ENCODE assay signal across 12 cellular contexts in the genomic region with DNA sequence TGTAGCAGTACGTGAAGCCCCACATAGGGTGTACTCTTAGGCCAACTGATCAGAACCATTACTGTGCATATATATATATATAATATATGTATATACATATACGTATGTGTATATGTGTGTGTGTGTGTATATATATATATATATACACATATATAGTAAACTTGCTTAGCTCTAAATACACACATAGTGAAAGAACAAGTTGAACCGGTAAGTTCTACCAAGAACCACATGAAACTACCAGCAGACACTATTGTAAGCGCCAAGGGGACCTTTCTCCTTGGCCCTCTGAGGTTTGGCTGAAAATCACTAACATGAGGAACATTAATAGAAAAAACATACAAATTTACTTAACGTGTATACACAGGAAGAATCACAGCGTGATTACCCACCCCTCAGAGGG. TPM values are rescaled to one million over a fixed set of nuclear protein-coding genes. Genes with fewer than 3 reads are reported as not detected.
DNase-seq lines count a peak whose midpoint lies in the region; ATAC-seq and TF ChIP-seq lines count a peak whose summit lies in the region.
"Had no signal": no experiment of that assay in that cellular context is flagged by ENCODE, and none has a peak within 500 bp of the region (broad histone marks: within the 10 kb centered on the region; RNA-seq: fewer than 3 reads in every experiment).

No MANE protein-coding gene starts in this region.

- TF ChIP-seq POLR2A in thyroid gland (IDR thresholded peaks at IDR 0.05), result no peak

- no peak for TF ChIP-seq EP300 in SK-N-SH (IDR thresholded peaks at IDR 0.05; ENCODE audit: borderline replicate concordance in 1 of 2, low read depth in 1 of 2, low read length in 1 of 2)

- CTCF ChIA-PET in SK-N-SH (lab: Yijun Ruan, JAX), result interaction anchor here (2.2 kb wide), 1 partner anchor 496 kb away, joined by 16 read pairs; no protein-coding TSS in a partner anchor

- intact Hi-C loops in thyroid gland (cut with DNase I), result loop anchor here (10.0 kb wide), 1 partner anchor 496 kb away; a partner anchor contains a TSS

- no peak overlapping the region for H3K27ac Mint-ChIP-seq in activated naive CD8-positive, alpha-beta T cell
- H3K27ac Mint-ChIP-seq in endothelial cell (ENCODE audit: unreplicated experiment), result no peak overlapping the region
- H3K27ac Mint-ChIP-seq: activated CD8-positive, alpha-beta memory T cell treated with anti-CD3 and anti-CD28 coated beads, Interleukin-2, amount 10 ng/mL, durations not matched to agents 7 days and 5 days had no signal

- no peaks in the 10 kb centered on the region for H3K9me3 Mint-ChIP-seq in activated naive CD8-positive, alpha-beta T cell (ENCODE audit: low read depth)
- H3K9me3 Mint-ChIP-seq in endothelial cell (ENCODE audit: unreplicated experiment), result no peaks in the 10 kb centered on the region

- TF ChIP-seq RAD21 in SK-N-SH (IDR thresholded peaks at IDR 0.05; ENCODE audit: low read length), result no peak

- no peaks in the 10 kb centered on the region for H3K27me3 Mint-ChIP-seq in activated naive CD8-positive, alpha-beta T cell
- no peaks in the 10 kb centered on the region for H3K27me3 Mint-ChIP-seq in endothelial cell (ENCODE audit: unreplicated experiment)
- H3K27me3 Mint-ChIP-seq: activated CD8-positive, alpha-beta memory T cell treated with anti-CD3 and anti-CD28 coated beads, Interleukin-2, amount 10 ng/mL, durations not matched to agents 7 days and 5 days had no signal

- DNase-seq in SK-N-SH (no peak), hepatocyte (ENCODE audit: low spot score) (no peak), smooth muscle cell (lab: John Stamatoyannopoulos, UW; ENCODE audit: unreplicated experiment) (no peak), thyroid gland (no peak), putamen (ENCODE audit: low spot score) (no peak), endothelial cell (ENCODE audit: low spot score) (no peak)
- DNase-seq: activated CD8-positive, alpha-beta memory T cell treated with anti-CD3 and anti-CD28 coated beads, Interleukin-2, amount 10 ng/mL, durations not matched to agents 7 days and 5 days; NCI-H446 treated with DMSO at 0.1 percent for 48 hours; stimulated activated CD4-positive, alpha-beta T cell treated with anti-CD3 and anti-CD28 coated beads, Interleukin-4, amount 100 ng/mL, for 24 hours; tibial artery had no signal

- H3K79me2 ChIP-seq in SK-N-SH (ENCODE audit: insufficient read depth) (peaks cover 51% of the 10 kb centered on the region), hepatocyte (peaks cover 50% of the 10 kb centered on the region), smooth muscle cell (ENCODE audit: low read depth) (peaks cover 36% of the 10 kb centered on the region)

- no peak for ATAC-seq in SK-N-SH treated with all-trans-retinoic acid at 6 μM for 48 hours
- ATAC-seq: activated CD8-positive, alpha-beta memory T cell treated with anti-CD3 and anti-CD28 coated beads, Interleukin-2, amount 10 ng/mL, durations not matched to agents 7 days and 5 days had no signal

- H3K4me3 ChIP-seq in SK-N-SH (ENCODE audit: low read depth in 2 of 2, low read length in 1 of 2) (peak overlapping the region; percentile 90 to 94), hepatocyte (peak overlapping the region; percentile 46), smooth muscle cell (peak overlapping the region; percentile 81), thyroid gland (replicated peaks in 1 of 3) (no peak overlapping the region)

- H3F3A ChIP-seq in SK-N-SH (replicated peaks; ENCODE audit: insufficient read depth) (peaks cover 32% of the 10 kb centered on the region), smooth muscle cell (ENCODE audit: low read depth) (no peaks in the 10 kb centered on the region)

- no peaks in the 10 kb centered on the region for H3K9me2 ChIP-seq in SK-N-SH
- no peaks in the 10 kb centered on the region for H3K9me2 ChIP-seq in hepatocyte (replicated peaks; ENCODE audit: insufficient read depth)

- H3K4me3 Mint-ChIP-seq in activated naive CD8-positive, alpha-beta T cell, result peak overlapping the region; percentile 18
- no peak overlapping the region for H3K4me3 Mint-ChIP-seq in endothelial cell (ENCODE audit: unreplicated experiment)
- H3K4me3 Mint-ChIP-seq: activated CD8-positive, alpha-beta memory T cell treated with anti-CD3 and anti-CD28 coated beads, Interleukin-2, amount 10 ng/mL, durations not matched to agents 7 days and 5 days had no signal

- H3K27ac ChIP-seq in SK-N-SH (ENCODE audit: low read depth in 2 of 2, low read length in 1 of 2) (peak overlapping the region; percentile 99; a peak in 2 of 4 replicates), hepatocyte (peak overlapping the region; percentile 85), smooth muscle cell (ENCODE audit: low read depth) (peak overlapping the region; percentile 76), thyroid gland (no peak overlapping the region)

- H2AFZ ChIP-seq in SK-N-SH (ENCODE audit: low read depth), result no peak overlapping the region
- H2AFZ ChIP-seq in hepatocyte, result peak overlapping the region; percentile 65
- peak overlapping the region; percentile 83 for H2AFZ ChIP-seq in smooth muscle cell (ENCODE audit: low read depth)

- H3K4me2 ChIP-seq in SK-N-SH, result peak overlapping the region; percentile 82
- H3K4me2 ChIP-seq in hepatocyte, result peak overlapping the region; percentile 82
- peak overlapping the region; percentile 89 for H3K4me2 ChIP-seq in smooth muscle cell

- H3K9me3 ChIP-seq in SK-N-SH, result no peaks in the 10 kb centered on the region
- no peaks in the 10 kb centered on the region for H3K9me3 ChIP-seq in hepatocyte (ENCODE audit: low read depth)
- no peaks in the 10 kb centered on the region for H3K9me3 ChIP-seq in smooth muscle cell (replicated peaks; ENCODE audit: low read depth)
- no peaks in the 10 kb centered on the region for H3K9me3 ChIP-seq in thyroid gland
- H3K9me3 ChIP-seq: tibial artery had no signal

- H3K27me3 ChIP-seq in SK-N-SH (ENCODE audit: insufficient read depth) (no peaks in the 10 kb centered on the region), hepatocyte (no peaks in the 10 kb centered on the region), smooth muscle cell (ENCODE audit: low read depth) (no peaks in the 10 kb centered on the region), thyroid gland (no peaks in the 10 kb centered on the region)
- H3K27me3 ChIP-seq: tibial artery had no signal

- peaks cover 25% of the 10 kb centered on the region for H3K4me1 Mint-ChIP-seq in activated naive CD8-positive, alpha-beta T cell (ENCODE audit: low read depth)
- H3K4me1 Mint-ChIP-seq in endothelial cell (ENCODE audit: unreplicated experiment), result peaks cover 11% of the 10 kb centered on the region

- POLR2A ChIA-PET in SK-N-SH (lab: Yijun Ruan, JAX), result no interaction called here

- H4K20me1 ChIP-seq in SK-N-SH (ENCODE audit: insufficient read depth), result peaks cover 25% of the 10 kb centered on the region
- H4K20me1 ChIP-seq in hepatocyte (ENCODE audit: insufficient read depth, poor library complexity, severe bottlenecking), result peaks cover 20% of the 10 kb centered on the region
- H4K20me1 ChIP-seq in smooth muscle cell (ENCODE audit: low read depth), result peaks cover 22% of the 10 kb centered on the region

- H3K9ac ChIP-seq in SK-N-SH (peak overlapping the region; percentile 92; the same call in 1 of the 2 replicates), smooth muscle cell (ENCODE audit: low read depth) (peak overlapping the region; percentile 77)

- no peaks in the 10 kb centered on the region for H3K36me3 Mint-ChIP-seq in activated naive CD8-positive, alpha-beta T cell
- no peaks in the 10 kb centered on the region for H3K36me3 Mint-ChIP-seq in endothelial cell (ENCODE audit: low read depth, unreplicated experiment)

- 62% methylated on average over 6 of the region's 6 CpGs for WGBS in SK-N-SH (ENCODE audit: low lambda C conversion rate)
- WGBS in hepatocyte (ENCODE audit: low lambda C conversion rate, missing lambda C conversion rate), result 66% methylated on average over 6 of the region's 6 CpGs
- WGBS in smooth muscle cell (ENCODE audit: low lambda C conversion rate), result 63% methylated on average over 6 of the region's 6 CpGs
- WGBS in thyroid gland, 2 donors, result 63 to 76% methylated on average over 6 of the region's 6 CpGs

- H3K4me1 ChIP-seq in SK-N-SH (ENCODE audit: control insufficient read depth in 1 of 2, insufficient read depth in 2 of 2, low read depth in 1 of 2, low read length in 1 of 2), result peaks cover 5 to 7% of the 10 kb centered on the region in 2 experiments; a peak in 3 of 4 replicates
- H3K4me1 ChIP-seq in hepatocyte (ENCODE audit: insufficient read depth), result peaks cover 13% of the 10 kb centered on the region
- peaks cover 16% of the 10 kb centered on the region for H3K4me1 ChIP-seq in smooth muscle cell (ENCODE audit: low read depth)
- H3K4me1 ChIP-seq in thyroid gland, result peaks cover 14 to 16% of the 10 kb centered on the region in 2 donors

- H3K36me3 ChIP-seq in SK-N-SH (replicated peaks in 1 of 2; ENCODE audit: control insufficient read depth in 1 of 2, insufficient read depth in 2 of 2, low read length in 1 of 2), result peaks cover 2 to 4% of the 10 kb centered on the region in 2 experiments
- no peaks in the 10 kb centered on the region for H3K36me3 ChIP-seq in hepatocyte (replicated peaks; ENCODE audit: insufficient read depth, low read depth)
- no peaks in the 10 kb centered on the region for H3K36me3 ChIP-seq in smooth muscle cell (ENCODE audit: low read depth)
- H3K36me3 ChIP-seq in thyroid gland, result no peaks in the 10 kb centered on the region
- H3K36me3 ChIP-seq: tibial artery had no signal

- no peak for TF ChIP-seq CTCF in SK-N-SH (IDR thresholded peaks at IDR 0.05)
- no peak for TF ChIP-seq CTCF in hepatocyte (IDR thresholded peaks at IDR 0.05; ENCODE audit: poor library complexity)
- no peak for TF ChIP-seq CTCF in smooth muscle cell (IDR thresholded peaks at IDR 0.05; ENCODE audit: borderline replicate concordance, insufficient read depth, poor library complexity, severe bottlenecking)
- TF ChIP-seq CTCF in thyroid gland (IDR thresholded peaks at IDR 0.05), result no peak
- no peak for TF ChIP-seq CTCF in endothelial cell (IDR thresholded peaks at IDR 0.05; ENCODE audit: unreplicated experiment)

TF ChIP-seq in SK-N-SH, 30 proteins besides CTCF, POLR2A, EP300 and RAD21 (continues in another document):
- no peak for TF ChIP-seq MEF2A (IDR thresholded peaks at IDR 0.05; ENCODE audit: borderline replicate concordance, low read depth)
- no peak for TF ChIP-seq SIN3A (IDR thresholded peaks at IDR 0.05; ENCODE audit: borderline replicate concordance, low read depth, low read length)
- no peak for TF ChIP-seq TCF12 (IDR thresholded peaks at IDR 0.05)

RNA-seq across cellular contexts. Expression of a gene that starts 1.8 kb away (rescaled TPM):
- polyA plus RNA-seq in SK-N-SH (2012; rRNA removed) (58.4 and 74.1 TPM in 2 replicates), hepatocyte (91.8 and 109 TPM in 2 replicates), smooth muscle cell (120 and 126 TPM in 2 replicates)
- polyA plus RNA-seq in SK-N-SH (2012; cell fraction: cytosol; rRNA removed), result 79.7 and 97.9 TPM in 2 replicates
- 40.2 and 75.3 TPM in 2 replicates for polyA plus RNA-seq in SK-N-SH (2012; cell fraction: nucleus; rRNA removed)
- total RNA-seq in hepatocyte (206 and 237 TPM in 2 replicates), smooth muscle cell (217 and 226 TPM in 2 replicates), thyroid gland (10 to 100 TPM; 78.3 to 96.6 (median 81.1) TPM), endothelial cell (ENCODE audit: unreplicated experiment) (163 TPM)

Comparison
In these comparisons a context has a peak if more than half of its experiments do, and no peak if none do; other contexts are left out.
1. H3K27ac ChIP-seq: peak in SK-N-SH (2 of 2), hepatocyte (single experiment) and smooth muscle cell (single experiment); none in thyroid gland (0 of 3).
2. H3K4me3 ChIP-seq: peak in SK-N-SH (2 of 2), hepatocyte (single experiment) and smooth muscle cell (single experiment); none in thyroid gland (0 of 3).
3. Peak in every context shown above with its lines, with median percentiles within 50 percentile points of each other: H3K4me2 ChIP-seq.